ENCODE assay signal across 9 cellular contexts in genomic region chr1:206957639-206958038, GRCh38. TPM values are rescaled to one million over a fixed set of nuclear protein-coding genes. Genes with fewer than 3 reads are reported as not detected.
"Had no signal": no experiment of that assay in that cellular context is flagged by ENCODE, and none has a peak within 500 bp of the region (broad histone marks: within the 10 kb centered on the region; RNA-seq: fewer than 3 reads in every experiment).

No MANE protein-coding gene starts in this region.

- FAIRE-seq: G401.6, GM12878, GM12891, GM12892, GM18507, GM19239 had no signal

- H3K4me3 ChIP-seq: GM12878 had no signal

- DNase-seq: GDM1, GF-D8 had no signal

- ATAC-seq: GM12878 had no signal

RNA-seq across cellular contexts. Expression of gene PIGR, which starts 11.4 kb away (rescaled TPM):
- total RNA-seq: G401 had no signal

RNA-seq across cellular contexts. Expression of gene FCAMR, which starts 12.6 kb away (rescaled TPM):
- total RNA-seq: G401 had no signal

RNA-seq across cellular contexts. Expression of gene FCMR, which starts 35.9 kb away (rescaled TPM):
- total RNA-seq: G401 had no signal
